In genomic region chr12:30695327-30696102, GRCh38 we compare ENCODE assay signal across 1 cellular context.
A peak's percentile ranks its signal among the peaks of the same experiment; 100 is the strongest.
TF ChIP-seq lines count a peak whose summit lies in the region.

TSS of gene IPO8 (minus strand) at chr12:30695869. CDS start at chr12:30695647, 222 bp downstream.

TF ChIP-seq in GM12878, 131 proteins besides CTCF, POLR2A, EP300 and RAD21 (continued from another document and continues in another):
- TF ChIP-seq ZNF384 (IDR thresholded peaks at IDR 0.05; ENCODE audit: borderline replicate concordance, low read depth, low read length), result no peak
- TF ChIP-seq NRF1 (conservative IDR thresholded peaks at IDR 0.05; ENCODE audit: low read depth, low read length), result no peak
- no peak for TF ChIP-seq IRF5 (IDR thresholded peaks at IDR 0.05; ENCODE audit: borderline replicate concordance)
- TF ChIP-seq TCF12 (IDR thresholded peaks at IDR 0.05; ENCODE audit: low read depth, low read length), result 0 out of 2 replicates have a peak, but pooled peaks have one; percentile 24
- no peak for TF ChIP-seq CBX5 (IDR thresholded peaks at IDR 0.05; ENCODE audit: low read depth)
- no peak for TF ChIP-seq ZSCAN29 (IDR thresholded peaks at IDR 0.05)
- TF ChIP-seq NR2C1 (IDR thresholded peaks at IDR 0.05), result peak; percentile 91
- TF ChIP-seq POLR2AphosphoS2 (IDR thresholded peaks at IDR 0.05; ENCODE audit: low read depth, low read length), result no peak; the same call in 1 of the 2 replicates
- TF ChIP-seq JUND (IDR thresholded peaks at IDR 0.05; ENCODE audit: low read depth, low read length), result peak; percentile 15; the same call in 1 of the 2 replicates
- TF ChIP-seq BCLAF1 (IDR thresholded peaks at IDR 0.05), result no peak
- no peak for TF ChIP-seq RBBP5 (conservative IDR thresholded peaks at IDR 0.05)
- no peak for TF ChIP-seq ZNF274 (IDR thresholded peaks at IDR 0.05; ENCODE audit: insufficient read depth, insufficient read length)
- no peak for TF ChIP-seq JUNB (IDR thresholded peaks at IDR 0.05)
- TF ChIP-seq ZBTB11 (CRISPR knock-in tag; IDR thresholded peaks at IDR 0.05), result no peak
- no peak for TF ChIP-seq YBX1 (IDR thresholded peaks at IDR 0.05)
- peak; percentile 58; the same call in 1 of the 2 replicates for TF ChIP-seq LARP7 (IDR thresholded peaks at IDR 0.05)
- TF ChIP-seq REST (IDR thresholded peaks at IDR 0.05; ENCODE audit: low read depth, low read length), result no peak
- TF ChIP-seq SREBF2 (IDR thresholded peaks at IDR 0.05; ENCODE audit: low read length), result no peak
- TF ChIP-seq MLLT1 (IDR thresholded peaks at IDR 0.05), result peak; percentile 48; the same call in 1 of the 2 replicates
- TF ChIP-seq EGR1 (IDR thresholded peaks at IDR 0.05; ENCODE audit: borderline replicate concordance in 1 of 2, low read depth in 2 of 2, low read length in 2 of 2), result peak in 1 of 2 experiments; percentile 69; a peak in 1 of 3 replicates
- no peak for TF ChIP-seq STAT3 (IDR thresholded peaks at IDR 0.05; ENCODE audit: low read depth, low read length)
- TF ChIP-seq MTA3 (IDR thresholded peaks at IDR 0.05; ENCODE audit: borderline replicate concordance, low read length), result no peak
- 0 out of 2 replicates have a peak, but pooled peaks have one; percentile 22 for TF ChIP-seq WRNIP1 (IDR thresholded peaks at IDR 0.05; ENCODE audit: borderline replicate concordance, low read depth, low read length)
- no peak; a peak in 1 of 4 replicates for TF ChIP-seq ETV6 (conservative IDR thresholded peaks at IDR 0.05 in 1 of 2, IDR thresholded peaks at IDR 0.05 in 1 of 2; ENCODE audit: borderline replicate concordance in 1 of 2, low read depth in 1 of 2)
- no peak for TF ChIP-seq PBX3 (IDR thresholded peaks at IDR 0.05; ENCODE audit: insufficient replicate concordance, low read depth, low read length)
- peak; percentile 67; the same call in 1 of the 2 replicates for TF ChIP-seq TAF1 (IDR thresholded peaks at IDR 0.05; ENCODE audit: borderline replicate concordance, low read depth, low read length)
- TF ChIP-seq SKIL (IDR thresholded peaks at IDR 0.05; ENCODE audit: low read depth, poor library complexity, severe bottlenecking), result no peak
- TF ChIP-seq MEF2A (IDR thresholded peaks at IDR 0.05; ENCODE audit: insufficient read depth, low read depth, low read length), result no peak
- peak; percentile 57; the same call in 1 of the 2 replicates for TF ChIP-seq POLR2AphosphoS5 (IDR thresholded peaks at IDR 0.05; ENCODE audit: low read length)
- TF ChIP-seq ZNF592 (IDR thresholded peaks at IDR 0.05), result no peak
- TF ChIP-seq KDM1A (IDR thresholded peaks at IDR 0.05; ENCODE audit: borderline replicate concordance), result no peak
- TF ChIP-seq ASH2L (IDR thresholded peaks at IDR 0.05; ENCODE audit: borderline replicate concordance, low read depth), result no peak
- no peak for TF ChIP-seq RFX5 (IDR thresholded peaks at IDR 0.05; ENCODE audit: low read depth, low read length)
- TF ChIP-seq NR2F1 (conservative IDR thresholded peaks at IDR 0.05), result peak; percentile 56
- peak; percentile 64; the same call in 1 of the 2 replicates for TF ChIP-seq SIN3A (IDR thresholded peaks at IDR 0.05; ENCODE audit: low read depth, low read length)
